In genomic region chr1:162023547-162024501, GRCh38 we compare ENCODE assay signal across 2 cellular contexts.
TF ChIP-seq lines count a peak whose summit lies in the region.

Gene OLFML2B, minus strand, starts transcription at chr1:162023869. Its CDS starts 439 bp downstream, at chr1:162023430.

TF ChIP-seq in HEK293, 187 proteins besides CTCF, POLR2A, EP300 and RAD21 (continued from another document and continues in another):
- TF ChIP-seq ZNF510 (tag by site-specific recombination; IDR thresholded peaks at IDR 0.05; ENCODE audit: insufficient replicate concordance) (no peak), KLF8 (tag by site-specific recombination; IDR thresholded peaks at IDR 0.05) (no peak; the same call in 1 of the 2 replicates), ZNF76 (tag by site-specific recombination; IDR thresholded peaks at IDR 0.05; ENCODE audit: borderline replicate concordance, low read depth) (peak; percentile 89), ZNF560 (tag by site-specific recombination; IDR thresholded peaks at IDR 0.05; ENCODE audit: borderline replicate concordance) (no peak), ZNF660 (tag by site-specific recombination; IDR thresholded peaks at IDR 0.05) (peak; percentile 74; the same call in 1 of the 2 replicates), OVOL3 (tag by site-specific recombination; IDR thresholded peaks at IDR 0.05) (no peak), ZEB2 (tag by site-specific recombination; IDR thresholded peaks at IDR 0.05) (peak; percentile 75; the same call in 1 of the 2 replicates), ZNF423 (tag by site-specific recombination; IDR thresholded peaks at IDR 0.05) (no peak), TCF7L2 (IDR thresholded peaks at IDR 0.05; ENCODE audit: borderline replicate concordance, low read depth, low read length) (peak; percentile 70; the same call in 1 of the 2 replicates), MYNN (tag by site-specific recombination; IDR thresholded peaks at IDR 0.05; ENCODE audit: borderline replicate concordance) (no peak; the same call in 1 of the 2 replicates), ZNF121 (tag by site-specific recombination; IDR thresholded peaks at IDR 0.05) (peak; percentile 10; the same call in 1 of the 2 replicates), KLF16 (tag by site-specific recombination; IDR thresholded peaks at IDR 0.05) (peak; percentile 38; the same call in 1 of the 2 replicates), SETDB1 (IDR thresholded peaks at IDR 0.05; ENCODE audit: insufficient read length, low read length) (no peak), ZNF324 (tag by site-specific recombination; IDR thresholded peaks at IDR 0.05) (no peak), ZBTB17 (tag by site-specific recombination; IDR thresholded peaks at IDR 0.05) (peak; percentile 93), ZNF530 (tag by site-specific recombination; IDR thresholded peaks at IDR 0.05; ENCODE audit: low read depth) (no peak), GLIS1 (tag by site-specific recombination; IDR thresholded peaks at IDR 0.05) (peak; percentile 32; the same call in 1 of the 2 replicates)
- TF ChIP-seq, protein P1, sequence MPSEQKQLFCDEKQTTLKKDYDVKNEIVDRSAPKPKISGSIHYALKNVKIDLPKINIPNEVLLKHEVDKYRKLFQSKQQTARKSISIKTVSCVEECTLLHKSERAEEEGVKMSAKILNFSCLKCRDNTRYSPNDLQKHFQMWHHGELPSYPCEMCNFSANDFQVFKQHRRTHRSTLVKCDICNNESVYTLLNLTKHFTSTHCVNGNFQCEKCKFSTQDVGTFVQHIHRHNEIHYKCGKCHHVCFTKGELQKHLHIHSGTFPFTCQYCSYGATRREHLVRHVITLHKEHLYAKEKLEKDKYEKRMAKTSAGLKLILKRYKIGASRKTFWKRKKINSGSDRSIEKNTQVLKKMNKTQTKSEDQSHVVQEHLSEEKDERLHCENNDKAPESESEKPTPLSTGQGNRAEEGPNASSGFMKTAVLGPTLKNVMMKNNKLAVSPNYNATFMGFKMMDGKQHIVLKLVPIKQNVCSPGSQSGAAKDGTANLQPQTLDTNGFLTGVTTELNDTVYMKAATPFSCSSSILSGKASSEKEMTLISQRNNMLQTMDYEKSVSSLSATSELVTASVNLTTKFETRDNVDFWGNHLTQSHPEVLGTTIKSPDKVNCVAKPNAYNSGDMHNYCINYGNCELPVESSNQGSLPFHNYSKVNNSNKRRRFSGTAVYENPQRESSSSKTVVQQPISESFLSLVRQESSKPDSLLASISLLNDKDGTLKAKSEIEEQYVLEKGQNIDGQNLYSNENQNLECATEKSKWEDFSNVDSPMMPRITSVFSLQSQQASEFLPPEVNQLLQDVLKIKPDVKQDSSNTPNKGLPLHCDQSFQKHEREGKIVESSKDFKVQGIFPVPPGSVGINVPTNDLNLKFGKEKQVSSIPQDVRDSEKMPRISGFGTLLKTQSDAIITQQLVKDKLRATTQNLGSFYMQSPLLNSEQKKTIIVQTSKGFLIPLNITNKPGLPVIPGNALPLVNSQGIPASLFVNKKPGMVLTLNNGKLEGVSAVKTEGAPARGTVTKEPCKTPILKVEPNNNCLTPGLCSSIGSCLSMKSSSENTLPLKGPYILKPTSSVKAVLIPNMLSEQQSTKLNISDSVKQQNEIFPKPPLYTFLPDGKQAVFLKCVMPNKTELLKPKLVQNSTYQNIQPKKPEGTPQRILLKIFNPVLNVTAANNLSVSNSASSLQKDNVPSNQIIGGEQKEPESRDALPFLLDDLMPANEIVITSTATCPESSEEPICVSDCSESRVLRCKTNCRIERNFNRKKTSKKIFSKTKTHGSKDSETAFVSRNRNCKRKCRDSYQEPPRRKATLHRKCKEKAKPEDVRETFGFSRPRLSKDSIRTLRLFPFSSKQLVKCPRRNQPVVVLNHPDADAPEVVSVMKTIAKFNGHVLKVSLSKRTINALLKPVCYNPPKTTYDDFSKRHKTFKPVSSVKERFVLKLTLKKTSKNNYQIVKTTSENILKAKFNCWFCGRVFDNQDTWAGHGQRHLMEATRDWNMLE (tag by site-specific recombination; conservative IDR thresholded peaks at IDR 0.05; ENCODE audit: low read depth) = no peak
- TF ChIP-seq, protein P2, sequence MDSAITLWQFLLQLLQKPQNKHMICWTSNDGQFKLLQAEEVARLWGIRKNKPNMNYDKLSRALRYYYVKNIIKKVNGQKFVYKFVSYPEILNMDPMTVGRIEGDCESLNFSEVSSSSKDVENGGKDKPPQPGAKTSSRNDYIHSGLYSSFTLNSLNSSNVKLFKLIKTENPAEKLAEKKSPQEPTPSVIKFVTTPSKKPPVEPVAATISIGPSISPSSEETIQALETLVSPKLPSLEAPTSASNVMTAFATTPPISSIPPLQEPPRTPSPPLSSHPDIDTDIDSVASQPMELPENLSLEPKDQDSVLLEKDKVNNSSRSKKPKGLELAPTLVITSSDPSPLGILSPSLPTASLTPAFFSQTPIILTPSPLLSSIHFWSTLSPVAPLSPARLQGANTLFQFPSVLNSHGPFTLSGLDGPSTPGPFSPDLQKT (IDR thresholded peaks at IDR 0.05; ENCODE audit: borderline replicate concordance, low read depth, low read length) = no peak
- TF ChIP-seq, protein P3, sequence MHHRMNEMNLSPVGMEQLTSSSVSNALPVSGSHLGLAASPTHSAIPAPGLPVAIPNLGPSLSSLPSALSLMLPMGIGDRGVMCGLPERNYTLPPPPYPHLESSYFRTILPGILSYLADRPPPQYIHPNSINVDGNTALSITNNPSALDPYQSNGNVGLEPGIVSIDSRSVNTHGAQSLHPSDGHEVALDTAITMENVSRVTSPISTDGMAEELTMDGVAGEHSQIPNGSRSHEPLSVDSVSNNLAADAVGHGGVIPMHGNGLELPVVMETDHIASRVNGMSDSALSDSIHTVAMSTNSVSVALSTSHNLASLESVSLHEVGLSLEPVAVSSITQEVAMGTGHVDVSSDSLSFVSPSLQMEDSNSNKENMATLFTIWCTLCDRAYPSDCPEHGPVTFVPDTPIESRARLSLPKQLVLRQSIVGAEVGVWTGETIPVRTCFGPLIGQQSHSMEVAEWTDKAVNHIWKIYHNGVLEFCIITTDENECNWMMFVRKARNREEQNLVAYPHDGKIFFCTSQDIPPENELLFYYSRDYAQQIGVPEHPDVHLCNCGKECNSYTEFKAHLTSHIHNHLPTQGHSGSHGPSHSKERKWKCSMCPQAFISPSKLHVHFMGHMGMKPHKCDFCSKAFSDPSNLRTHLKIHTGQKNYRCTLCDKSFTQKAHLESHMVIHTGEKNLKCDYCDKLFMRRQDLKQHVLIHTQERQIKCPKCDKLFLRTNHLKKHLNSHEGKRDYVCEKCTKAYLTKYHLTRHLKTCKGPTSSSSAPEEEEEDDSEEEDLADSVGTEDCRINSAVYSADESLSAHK (tag by site-specific recombination; IDR thresholded peaks at IDR 0.05) = 0 out of 2 replicates have a peak, but pooled peaks have one; percentile 29

TF ChIP-seq in HepG2, 621 proteins besides CTCF, POLR2A, EP300 and RAD21 (continued from another document and continues in another):
- TF ChIP-seq UBTF (CRISPR knock-in tag; IDR thresholded peaks at IDR 0.05) (peak; percentile 73), NFE2 (CRISPR knock-in tag; IDR thresholded peaks at IDR 0.05) (no peak), JUNB (CRISPR knock-in tag; IDR thresholded peaks at IDR 0.05; ENCODE audit: borderline replicate concordance) (no peak), ZNF337 (CRISPR knock-in tag; IDR thresholded peaks at IDR 0.05; ENCODE audit: borderline replicate concordance, low read depth) (no peak), SIN3B (IDR thresholded peaks at IDR 0.05; ENCODE audit: low read length) (peak; percentile 51; the same call in 1 of the 2 replicates), ZNF441 (CRISPR knock-in tag; IDR thresholded peaks at IDR 0.05; ENCODE audit: borderline replicate concordance) (no peak), GLI4 (CRISPR knock-in tag; IDR thresholded peaks at IDR 0.05; ENCODE audit: borderline replicate concordance) (no peak), ZNF704 (CRISPR knock-in tag; IDR thresholded peaks at IDR 0.05; ENCODE audit: borderline replicate concordance) (no peak), GABPB1 (CRISPR knock-in tag; IDR thresholded peaks at IDR 0.05) (peak; percentile 44; the same call in 1 of the 2 replicates), AKAP8 (CRISPR knock-in tag; IDR thresholded peaks at IDR 0.05) (no peak), ZNF552 (CRISPR knock-in tag; IDR thresholded peaks at IDR 0.05; ENCODE audit: borderline replicate concordance) (no peak), XRCC5 (optimal IDR thresholded peaks at IDR 0.05; ENCODE audit: low read length) (peak; percentile 6), ZNF687 (CRISPR knock-in tag; IDR thresholded peaks at IDR 0.05) (peak; percentile 63)
- TF ChIP-seq, protein P3 (CRISPR knock-in tag; IDR thresholded peaks at IDR 0.05; ENCODE audit: borderline replicate concordance) = no peak
- TF ChIP-seq, protein P4, sequence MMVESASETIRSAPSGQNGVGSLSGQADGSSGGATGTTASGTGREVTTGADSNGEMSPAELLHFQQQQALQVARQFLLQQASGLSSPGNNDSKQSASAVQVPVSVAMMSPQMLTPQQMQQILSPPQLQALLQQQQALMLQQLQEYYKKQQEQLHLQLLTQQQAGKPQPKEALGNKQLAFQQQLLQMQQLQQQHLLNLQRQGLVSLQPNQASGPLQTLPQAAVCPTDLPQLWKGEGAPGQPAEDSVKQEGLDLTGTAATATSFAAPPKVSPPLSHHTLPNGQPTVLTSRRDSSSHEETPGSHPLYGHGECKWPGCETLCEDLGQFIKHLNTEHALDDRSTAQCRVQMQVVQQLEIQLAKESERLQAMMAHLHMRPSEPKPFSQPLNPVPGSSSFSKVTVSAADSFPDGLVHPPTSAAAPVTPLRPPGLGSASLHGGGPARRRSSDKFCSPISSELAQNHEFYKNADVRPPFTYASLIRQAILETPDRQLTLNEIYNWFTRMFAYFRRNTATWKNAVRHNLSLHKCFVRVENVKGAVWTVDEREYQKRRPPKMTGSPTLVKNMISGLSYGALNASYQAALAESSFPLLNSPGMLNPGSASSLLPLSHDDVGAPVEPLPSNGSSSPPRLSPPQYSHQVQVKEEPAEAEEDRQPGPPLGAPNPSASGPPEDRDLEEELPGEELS (CRISPR knock-in tag; IDR thresholded peaks at IDR 0.05) = no peak
